25 cellular contexts compared by ENCODE assay signal in genomic region chr6:93746892-93747291, GRCh38.
"Had no signal": no experiment of that assay in that cellular context is flagged by ENCODE, and none has a peak within 500 bp of the region (broad histone marks: within the 10 kb centered on the region; RNA-seq: fewer than 3 reads in every experiment).

No MANE protein-coding gene starts in this region.

- H3K4me3 ChIP-seq: PC-9, SK-N-MC had no signal

- H3K4me2 ChIP-seq: PC-9 had no signal

- H3K36me3 Mint-ChIP-seq: activated naive CD4-positive, alpha-beta T cell treated with anti-CD3 and anti-CD28 coated beads, Interleukin-2, amount 10 ng/mL, durations not matched to agents 7 days and 5 days; activated naive CD8-positive, alpha-beta T cell treated with anti-CD3 and anti-CD28 coated beads for 36 hours; T-cell had no signal

- DNase-seq: activated CD4-positive, alpha-beta memory T cell treated with anti-CD3 and anti-CD28 coated beads, Interleukin-2, amount 10 ng/mL, durations not matched to agents 7 days and 5 days; activated CD4-positive, alpha-beta T cell treated with anti-CD3 and anti-CD28 coated beads for 36 hours; activated CD4-positive, alpha-beta T cell treated with anti-CD3 and anti-CD28 coated beads, Interleukin-2, amount 50 U/mL, for 1 hour; activated gamma-delta T cell; activated naive CD4-positive, alpha-beta T cell treated with anti-CD3 and anti-CD28 coated beads, Interleukin-2, amount 10 ng/mL, durations not matched to agents 7 days and 5 days; activated naive CD8-positive, alpha-beta T cell treated with anti-CD3 and anti-CD28 coated beads for 36 hours; activated T-cell treated with anti-CD3 and anti-CD28 coated beads for 4 hours; activated T-cell treated with anti-CD3 and anti-CD28 coated beads, Interleukin-2, amount 50 U/mL, for 48 hours; cerebellar nuclear complex; Kasumi-1; NCI-H1048; NCI-H146; NCI-H1930; NCI-H2107; NCI-H524; NCI-H774; NK-92 treated with Interleukin-12 subunit alpha and Interleukin-12 subunit beta, amount 100 ng/mL, for 24 hours; PC-9; SIG-M5; T-cell; T-helper 2 cell; T1000 had no signal

- H3K27me3 Mint-ChIP-seq: activated CD4-positive, alpha-beta memory T cell treated with anti-CD3 and anti-CD28 coated beads, Interleukin-2, amount 10 ng/mL, durations not matched to agents 7 days and 5 days; activated CD4-positive, alpha-beta T cell treated with anti-CD3 and anti-CD28 coated beads for 36 hours; activated naive CD4-positive, alpha-beta T cell treated with anti-CD3 and anti-CD28 coated beads, Interleukin-2, amount 10 ng/mL, durations not matched to agents 7 days and 5 days; activated naive CD8-positive, alpha-beta T cell treated with anti-CD3 and anti-CD28 coated beads for 36 hours; activated T-helper 17 cell treated with anti-CD3 and anti-CD28 coated beads, Interleukin-2, amount 50 U/mL, for 72 hours; T-cell had no signal

- H3K4me1 Mint-ChIP-seq: activated CD4-positive, alpha-beta memory T cell treated with anti-CD3 and anti-CD28 coated beads, Interleukin-2, amount 10 ng/mL, durations not matched to agents 7 days and 5 days; activated CD4-positive, alpha-beta T cell treated with anti-CD3 and anti-CD28 coated beads for 36 hours; activated naive CD4-positive, alpha-beta T cell treated with anti-CD3 and anti-CD28 coated beads, Interleukin-2, amount 10 ng/mL, durations not matched to agents 7 days and 5 days; activated naive CD8-positive, alpha-beta T cell treated with anti-CD3 and anti-CD28 coated beads for 36 hours; activated T-helper 17 cell treated with anti-CD3 and anti-CD28 coated beads, Interleukin-2, amount 50 U/mL, for 72 hours; T-cell had no signal

- H3K4me3 Mint-ChIP-seq: activated CD4-positive, alpha-beta memory T cell treated with anti-CD3 and anti-CD28 coated beads, Interleukin-2, amount 10 ng/mL, durations not matched to agents 7 days and 5 days; activated CD4-positive, alpha-beta T cell treated with anti-CD3 and anti-CD28 coated beads for 36 hours; activated naive CD4-positive, alpha-beta T cell treated with anti-CD3 and anti-CD28 coated beads, Interleukin-2, amount 10 ng/mL, durations not matched to agents 7 days and 5 days; activated naive CD8-positive, alpha-beta T cell treated with anti-CD3 and anti-CD28 coated beads for 36 hours; activated T-helper 17 cell treated with anti-CD3 and anti-CD28 coated beads, Interleukin-2, amount 50 U/mL, for 72 hours; T-cell had no signal

- H3K27ac Mint-ChIP-seq: activated CD4-positive, alpha-beta memory T cell treated with anti-CD3 and anti-CD28 coated beads, Interleukin-2, amount 10 ng/mL, durations not matched to agents 7 days and 5 days; activated CD4-positive, alpha-beta T cell treated with anti-CD3 and anti-CD28 coated beads for 36 hours; activated naive CD4-positive, alpha-beta T cell treated with anti-CD3 and anti-CD28 coated beads, Interleukin-2, amount 10 ng/mL, durations not matched to agents 7 days and 5 days; activated naive CD8-positive, alpha-beta T cell treated with anti-CD3 and anti-CD28 coated beads for 36 hours; activated T-helper 17 cell treated with anti-CD3 and anti-CD28 coated beads, Interleukin-2, amount 50 U/mL, for 72 hours; T-cell had no signal

- H3K27ac ChIP-seq: PC-9, SK-N-MC, VCaP had no signal

- H2AFZ ChIP-seq: PC-9 had no signal

- H3K9me3 Mint-ChIP-seq: activated CD4-positive, alpha-beta memory T cell treated with anti-CD3 and anti-CD28 coated beads, Interleukin-2, amount 10 ng/mL, durations not matched to agents 7 days and 5 days; activated T-helper 17 cell treated with anti-CD3 and anti-CD28 coated beads, Interleukin-2, amount 50 U/mL, for 72 hours had no signal
